32 cellular contexts compared by ENCODE assay signal in genomic region chr22:43241699-43242386, GRCh38.
"Had no signal": no experiment of that assay in that cellular context is flagged by ENCODE, and none has a peak within 500 bp of the region (broad histone marks: within the 10 kb centered on the region; RNA-seq: fewer than 3 reads in every experiment).

No MANE protein-coding gene starts in this region.

- H3K4me3 Mint-ChIP-seq: immature natural killer cell; memory B cell; naive thymus-derived CD8-positive, alpha-beta T cell; nephron; neural crest cell; stimulated activated memory B cell treated with anti-CD40 and anti-IgM and Interleukin-4, amounts not matched to agents 10 μg/mL and 1 μg/mL and 100 μg/mL, for 72 hours had no signal

- DNase-seq: head of caudate nucleus; hippocampal formation; immature natural killer cell; kidney; left colon; left ventricle myocardium inferior; naive thymus-derived CD8-positive, alpha-beta T cell; occipital lobe; retina; right cardiac atrium; sigmoid colon; small intestine; spleen; stimulated activated CD4-positive, alpha-beta T cell treated with anti-CD3 and anti-CD28 coated beads, Interleukin-1b, Interleukin-23, amount 100 ng/mL, for 48 hours; stimulated activated CD4-positive, alpha-beta T cell treated with anti-CD3 and anti-CD28 coated beads, Interleukin-2, amount 100 ng/mL, for 48 hours; stimulated activated CD4-positive, alpha-beta T cell treated with anti-CD3 and anti-CD28 coated beads, Interleukin-4, amount 100 ng/mL, for 4 hours; stimulated activated CD8-positive, alpha-beta memory T cell treated with anti-CD3 and anti-CD28 coated beads, Interleukin-4, amount 100 ng/mL, for 48 hours; stimulated activated naive CD8-positive, alpha-beta T cell treated with anti-CD3 and anti-CD28 coated beads, Interleukin-15, Interleukin-2, amounts not matched to agents 100 U/mL and 50 U/mL, for 24 hours; stomach; testis; thyroid gland; transverse colon had no signal

- H3K27me3 ChIP-seq: neutrophil, ovary, spleen, testis, thyroid gland, transverse colon, upper lobe of left lung had no signal

- H3K36me3 ChIP-seq: left ventricle myocardium inferior, neutrophil, ovary, prostate gland, sigmoid colon, spleen, stomach, thyroid gland, transverse colon had no signal

- H3K4me1 ChIP-seq: prostate gland, transverse colon had no signal

- H3K4me3 ChIP-seq: left ventricle myocardium inferior, ovary, prostate gland, sigmoid colon, spleen, stomach, testis, thyroid gland, transverse colon, upper lobe of left lung had no signal

- H3K27ac Mint-ChIP-seq: immature natural killer cell; memory B cell; nephron; stimulated activated memory B cell treated with anti-CD40 and anti-IgM and Interleukin-4, amounts not matched to agents 10 μg/mL and 1 μg/mL and 100 μg/mL, for 72 hours had no signal

- H3K36me3 Mint-ChIP-seq: immature natural killer cell; memory B cell; naive thymus-derived CD8-positive, alpha-beta T cell; stimulated activated memory B cell treated with anti-CD40 and anti-IgM and Interleukin-4, amounts not matched to agents 10 μg/mL and 1 μg/mL and 100 μg/mL, for 72 hours had no signal

- ATAC-seq: left colon; naive thymus-derived CD8-positive, alpha-beta T cell; right cardiac atrium; stimulated activated memory B cell treated with anti-CD40 and anti-IgM and Interleukin-4, amounts not matched to agents 10 μg/mL and 1 μg/mL and 100 μg/mL, for 72 hours; stimulated activated naive CD8-positive, alpha-beta T cell treated with anti-CD3 and anti-CD28 coated beads, Interleukin-15, Interleukin-2, amounts not matched to agents 100 U/mL and 50 U/mL, for 24 hours had no signal

- H3K27me3 Mint-ChIP-seq: naive thymus-derived CD8-positive, alpha-beta T cell had no signal

- H3K4me1 Mint-ChIP-seq: immature natural killer cell; memory B cell; naive thymus-derived CD8-positive, alpha-beta T cell had no signal

- FAIRE-seq: islet of Langerhans, kidney, small intestine, urothelium cell line had no signal

- H3K27ac ChIP-seq: left ventricle myocardium inferior, neutrophil, prostate gland, sigmoid colon, spleen, stomach, testis, thyroid gland, transverse colon had no signal

- H3K9me3 ChIP-seq: left ventricle myocardium inferior, neutrophil, ovary, prostate gland, sigmoid colon, spleen, stomach, testis, thyroid gland, transverse colon, upper lobe of left lung had no signal

- H3K9me3 Mint-ChIP-seq: immature natural killer cell; memory B cell; naive thymus-derived CD8-positive, alpha-beta T cell; nephron; neural crest cell; stimulated activated memory B cell treated with anti-CD40 and anti-IgM and Interleukin-4, amounts not matched to agents 10 μg/mL and 1 μg/mL and 100 μg/mL, for 72 hours had no signal
